ENCODE assay signal across 16 cellular contexts in the genomic region with DNA sequence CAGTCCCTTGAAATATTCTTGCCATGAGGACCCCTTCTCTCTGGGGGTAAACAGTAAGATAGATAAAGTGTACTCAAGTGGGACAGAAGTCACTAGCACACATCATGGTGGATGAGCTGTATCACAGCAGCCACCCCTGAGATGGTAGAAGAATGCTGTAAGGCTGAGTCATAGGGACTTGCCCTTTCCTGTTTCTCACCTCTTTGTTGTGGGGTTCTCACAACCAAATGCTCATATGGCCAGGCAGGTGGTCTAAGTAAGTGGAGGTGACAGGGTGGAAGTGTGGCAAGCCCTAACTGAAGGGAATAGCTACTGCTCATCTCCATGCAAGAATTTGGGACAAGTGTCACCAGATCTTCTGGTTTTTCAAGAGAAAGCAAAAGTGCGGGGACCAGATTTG.
DNase-seq lines count a peak whose midpoint lies in the region; ATAC-seq and TF ChIP-seq lines count a peak whose summit lies in the region.
"Had no signal": no experiment of that assay in that cellular context is flagged by ENCODE, and none has a peak within 500 bp of the region (broad histone marks: within the 10 kb centered on the region; RNA-seq: fewer than 3 reads in every experiment).

No MANE protein-coding gene starts in this region.

- in situ Hi-C loops in mammary epithelial cell (cut with MboI; ENCODE audit: low sequenced_read_pairs in 2 of 2) = no loop called here

- no peaks in the 10 kb centered on the region for H3K36me3 ChIP-seq in mammary epithelial cell (ENCODE audit: insufficient read depth, low read length)
- no peaks in the 10 kb centered on the region for H3K36me3 ChIP-seq in parathyroid adenoma (ENCODE audit: control insufficient read depth, insufficient read depth, low read length)
- H3K36me3 ChIP-seq: neural progenitor cell, WERI-Rb-1 had no signal

- peaks cover 30% of the 10 kb centered on the region for H3K4me1 ChIP-seq in mammary epithelial cell (ENCODE audit: insufficient read depth, low read length)
- peaks cover 28% of the 10 kb centered on the region for H3K4me1 ChIP-seq in parathyroid adenoma

- H3K9ac ChIP-seq in mammary epithelial cell (ENCODE audit: insufficient read depth, low read length) (no peak overlapping the region), parathyroid adenoma (no peak overlapping the region)
- H3K9ac ChIP-seq: neural progenitor cell had no signal

- intact Hi-C loops in mammary epithelial cell (cut with micrococcal nuclease) = no loop called here

- CTCF ChIA-PET in mammary epithelial cell (lab: Charles Lee; ENCODE audit: low non-redundant PET) = no interaction called here

- no peak for TF ChIP-seq CTCF in mammary epithelial cell (conservative IDR thresholded peaks at IDR 0.05 in 1 of 2, IDR thresholded peaks at IDR 0.05 in 1 of 2; ENCODE audit: extremely low read depth in 1 of 2, insufficient read depth in 1 of 2, low read depth in 1 of 2, low read length in 2 of 2)
- no peak for TF ChIP-seq CTCF in parathyroid adenoma (IDR thresholded peaks at IDR 0.05)

- peak; percentile 44 for ATAC-seq in GM18511 (IDR thresholded peaks at IDR 0.05; ENCODE audit: unreplicated experiment)
- ATAC-seq in HG02870 (IDR thresholded peaks at IDR 0.05; ENCODE audit: unreplicated experiment) = peak; percentile 76
- ATAC-seq in GM18505 (IDR thresholded peaks at IDR 0.05; ENCODE audit: unreplicated experiment) = no peak
- ATAC-seq: T-cell had no signal

- no peak overlapping the region for H3K4me2 ChIP-seq in mammary epithelial cell (ENCODE audit: insufficient read depth, low read depth, low read length)
- H3K4me2 ChIP-seq in parathyroid adenoma (ENCODE audit: low read length) = no peak overlapping the region
- H3K4me2 ChIP-seq: neural progenitor cell had no signal

- dilution Hi-C loops in mammary epithelial cell (cut with HindIII; ENCODE audit: low sequenced_read_pairs) = no loop called here

- no peaks in the 10 kb centered on the region for H3K27me3 ChIP-seq in mammary epithelial cell (ENCODE audit: insufficient read depth, low read length)
- no peaks in the 10 kb centered on the region for H3K27me3 ChIP-seq in parathyroid adenoma (ENCODE audit: control insufficient read depth, insufficient read depth, low read length)
- H3K27me3 ChIP-seq: neural progenitor cell had no signal

- no peak overlapping the region for H3K4me3 ChIP-seq in mammary epithelial cell (replicated peaks in 1 of 3; ENCODE audit: insufficient read depth in 1 of 3, low read depth in 2 of 3, low read length in 3 of 3)
- H3K4me3 ChIP-seq in parathyroid adenoma (ENCODE audit: low read depth, low read length) = no peak overlapping the region
- H3K4me3 ChIP-seq: coronary artery, neural progenitor cell had no signal

- TF ChIP-seq POLR2A in GM18505 (IDR thresholded peaks at IDR 0.05; ENCODE audit: borderline replicate concordance, extremely low read depth, insufficient read depth, insufficient read length) = no peak

- H3K27ac ChIP-seq in mammary epithelial cell (ENCODE audit: insufficient read depth, low read depth, low read length) = peak overlapping the region; percentile 43
- no peak overlapping the region for H3K27ac ChIP-seq in parathyroid adenoma
- H3K27ac ChIP-seq: neural progenitor cell, WERI-Rb-1 had no signal

- BruUV-seq in mammary epithelial cell (replicated peaks; lab: Mats Ljungman, UMichigan) = no TSS peak

- no peaks in the 10 kb centered on the region for H3K9me3 ChIP-seq in mammary epithelial cell (replicated peaks; ENCODE audit: insufficient read depth, low read length)
- no peaks in the 10 kb centered on the region for H3K9me3 ChIP-seq in parathyroid adenoma (ENCODE audit: control insufficient read depth, low read length)

- DNase-seq in mammary epithelial cell (peak; percentile 87), midbrain (lab: John Stamatoyannopoulos, UW) (no peak)
- no peak for DNase-seq in stimulated activated naive CD4-positive, alpha-beta T cell treated with Interleukin-2 at 50 U/mL for 16 hours (lab: John Stamatoyannopoulos, UW)
- DNase-seq: activated CD8-positive, alpha-beta memory T cell treated with anti-CD3 and anti-CD28 coated beads for 24 hours; activated gamma-delta T cell; glutamatergic neuron; Karpas-422; NK-92 treated with Interleukin-12 subunit alpha and Interleukin-12 subunit beta, amount 100 ng/mL, for 24 hours; T-cell; WERI-Rb-1 had no signal

- no peaks in the 10 kb centered on the region for H3K79me2 ChIP-seq in mammary epithelial cell (ENCODE audit: insufficient read depth, low read length)
- H3K79me2 ChIP-seq in parathyroid adenoma = no peaks in the 10 kb centered on the region

- no peaks in the 10 kb centered on the region for H4K20me1 ChIP-seq in mammary epithelial cell (ENCODE audit: insufficient read depth, low read length)

- WGBS in mammary epithelial cell (ENCODE audit: low coverage, missing lambda C conversion rate) = 92% methylated on average over 1 of the region's 1 CpG

- H2AFZ ChIP-seq in mammary epithelial cell (ENCODE audit: low read depth, low read length) (peak overlapping the region; percentile 72), parathyroid adenoma (peak overlapping the region; percentile 26)
- H2AFZ ChIP-seq: neural progenitor cell had no signal
